In genomic region chr2:85854166-85854509, GRCh38 we compare ENCODE assay signal across 10 cellular contexts. TPM values are rescaled to one million over a fixed set of nuclear protein-coding genes. Genes with fewer than 3 reads are reported as not detected.
A peak's percentile ranks its signal among the peaks of the same experiment; 100 is the strongest.
DNase-seq lines count a peak whose midpoint lies in the region; ATAC-seq and TF ChIP-seq lines count a peak whose summit lies in the region.
"Had no signal": no experiment of that assay in that cellular context is flagged by ENCODE, and none has a peak within 500 bp of the region (broad histone marks: within the 10 kb centered on the region; RNA-seq: fewer than 3 reads in every experiment).

No MANE protein-coding gene starts in this region.

- TF ChIP-seq CTCF in DOHH2 (IDR thresholded peaks at IDR 0.05; ENCODE audit: low read depth, low read length, poor library complexity, severe bottlenecking), result no peak
- TF ChIP-seq CTCF in WTC11 (IDR thresholded peaks at IDR 0.05), result no peak

- ATAC-seq in GM21737 (IDR thresholded peaks at IDR 0.05; ENCODE audit: unreplicated experiment) (peak; percentile 12), WTC11 (peak; percentile 30; the same call in 1 of the 2 replicates)

- H3K27me3 ChIP-seq in DOHH2 (ENCODE audit: control insufficient read depth, low read length), result no peaks in the 10 kb centered on the region
- H3K27me3 ChIP-seq in mucosa of rectum (ENCODE audit: control insufficient read depth in 2 of 2, insufficient read depth in 2 of 2, low read length in 2 of 2), result no peaks in the 10 kb centered on the region
- no peaks in the 10 kb centered on the region for H3K27me3 ChIP-seq in GM23248 (replicated peaks; ENCODE audit: insufficient read depth)

- H3K36me3 ChIP-seq in DOHH2 (ENCODE audit: control insufficient read depth, low read length) (no peaks in the 10 kb centered on the region), mucosa of rectum (ENCODE audit: control insufficient read depth in 2 of 2, insufficient read depth in 2 of 2, low read length in 2 of 2) (no peaks in the 10 kb centered on the region), GM23248 (ENCODE audit: low read depth) (no peaks in the 10 kb centered on the region)

- H4K20me1 ChIP-seq in DOHH2 (ENCODE audit: control insufficient read depth, insufficient read depth, low read depth, low read length), result no peaks in the 10 kb centered on the region
- H4K20me1 ChIP-seq in GM23248 (ENCODE audit: insufficient read depth), result no peaks in the 10 kb centered on the region

- H3K4me3 ChIP-seq in DOHH2 (ENCODE audit: low read length) (peak overlapping the region; percentile 37; the same call in 1 of the 2 replicates), mucosa of rectum (ENCODE audit: low read length in 2 of 2) (peak overlapping the region in 1 of 2 donors; percentile 35), GM23248 (no peak overlapping the region)

- H2AFZ ChIP-seq in GM23248, result no peak overlapping the region

- H3K79me2 ChIP-seq in DOHH2 (ENCODE audit: control insufficient read depth, low read length) (no peaks in the 10 kb centered on the region), GM23248 (ENCODE audit: insufficient read depth) (no peaks in the 10 kb centered on the region)

- in situ Hi-C loops in GM23248 (cut with MboI), result no loop called here

- H3F3A ChIP-seq in DOHH2 (ENCODE audit: control insufficient read depth, insufficient read depth), result no peaks in the 10 kb centered on the region
- H3F3A ChIP-seq in GM23248 (ENCODE audit: insufficient read depth), result peaks cover 17% of the 10 kb centered on the region

- DNase-seq in WTC11 (ENCODE audit: low spot score) (no peak), GM23248 (no peak), NCI-H510A treated with DMSO at 0.1 percent for 48 hours (lab: John Stamatoyannopoulos, UW) (no peak), hippocampal formation (lab: John Stamatoyannopoulos, UW) (no peak), NCI-H187 (lab: John Stamatoyannopoulos, UW) (no peak)
- DNase-seq: stimulated activated CD4-positive, alpha-beta T cell treated with anti-CD3 and anti-CD28 coated beads, Interleukin-4, amount 100 ng/mL, for 4 hours had no signal

- no peaks in the 10 kb centered on the region for H3K4me1 Mint-ChIP-seq in WTC11

- H3K4me2 ChIP-seq in DOHH2 (ENCODE audit: low read length) (peak overlapping the region; percentile 54), GM23248 (ENCODE audit: unreplicated experiment) (no peak overlapping the region)

- H3K27me3 Mint-ChIP-seq in WTC11 (ENCODE audit: low read depth), result no peaks in the 10 kb centered on the region

- H3K9me3 Mint-ChIP-seq in WTC11, result no peaks in the 10 kb centered on the region

- H3K9me3 ChIP-seq in DOHH2 (ENCODE audit: control insufficient read depth, insufficient read depth, low read length), result peaks cover 4% of the 10 kb centered on the region; the same call in 1 of the 2 replicates
- no peaks in the 10 kb centered on the region for H3K9me3 ChIP-seq in mucosa of rectum (ENCODE audit: control insufficient read depth in 2 of 2, low read length in 2 of 2)
- H3K9me3 ChIP-seq in GM23248 (ENCODE audit: low read depth), result no peaks in the 10 kb centered on the region

- peaks cover 18% of the 10 kb centered on the region for H3K4me1 ChIP-seq in DOHH2 (ENCODE audit: control insufficient read depth, low read length)
- peaks cover 0 to 9% of the 10 kb centered on the region in 2 donors for H3K4me1 ChIP-seq in mucosa of rectum (ENCODE audit: control insufficient read depth in 2 of 2, insufficient read depth in 2 of 2, low read length in 2 of 2)
- H3K4me1 ChIP-seq in GM23248 (ENCODE audit: insufficient read depth), result peaks cover 31% of the 10 kb centered on the region

- CTCF ChIA-PET in WTC11 (lab: Charles Lee), result interaction anchor here (1.3 kb wide), 1 partner anchor 37 kb away, joined by 3 read pairs; no protein-coding TSS in a partner anchor

- WGBS in GM23248 (ENCODE audit: low coverage in 1 of 2, low lambda C conversion rate in 2 of 2, missing lambda C conversion rate in 2 of 2), 2 experiments, result 96 to 97% methylated on average over 3 of the region's 3 CpGs

- H3K4me3 Mint-ChIP-seq in WTC11, result no peak overlapping the region

- no peaks in the 10 kb centered on the region for H3K36me3 Mint-ChIP-seq in WTC11

- POLR2A ChIA-PET in WTC11 (lab: Charles Lee), result no interaction called here

- H3K9ac ChIP-seq in mucosa of rectum (ENCODE audit: low read depth in 1 of 2, low read length in 2 of 2) (no peak overlapping the region), GM23248 (no peak overlapping the region)

- H3K27ac ChIP-seq in DOHH2 (ENCODE audit: low read depth, low read length), result no peak overlapping the region
- H3K27ac ChIP-seq in mucosa of rectum (ENCODE audit: low read depth in 2 of 2, low read length in 2 of 2), result peak overlapping the region; percentile 71 to 84
- H3K27ac ChIP-seq in GM23248, result no peak overlapping the region
- H3K27ac ChIP-seq: RWPE1 had no signal

- no peak overlapping the region for H3K27ac Mint-ChIP-seq in WTC11

- no peaks in the 10 kb centered on the region for H3K9me2 ChIP-seq in DOHH2 (replicated peaks; ENCODE audit: control insufficient read depth, low read length)
- H3K9me2 ChIP-seq in GM23248 (ENCODE audit: insufficient read depth), result no peaks in the 10 kb centered on the region

TF ChIP-seq in WTC11, 78 proteins besides CTCF, POLR2A, EP300 and RAD21:
- TF ChIP-seq NFE2L1 (CRISPR knock-in tag; IDR thresholded peaks at IDR 0.05) (no peak), GABPB1 (CRISPR knock-in tag; IDR thresholded peaks at IDR 0.05) (no peak), NFATC4 (CRISPR knock-in tag; IDR thresholded peaks at IDR 0.05) (no peak), ZNF121 (CRISPR knock-in tag; IDR thresholded peaks at IDR 0.05) (no peak), ATF1 (CRISPR knock-in tag; IDR thresholded peaks at IDR 0.05) (no peak), SMAD3 (CRISPR knock-in tag; IDR thresholded peaks at IDR 0.05; ENCODE audit: borderline replicate concordance) (no peak), NFYB (CRISPR knock-in tag; conservative IDR thresholded peaks at IDR 0.05; ENCODE audit: low read depth) (no peak; the same call in 1 of the 2 replicates), ZNF232 (CRISPR knock-in tag; IDR thresholded peaks at IDR 0.05) (no peak), ATF2 (CRISPR knock-in tag; IDR thresholded peaks at IDR 0.05; ENCODE audit: borderline replicate concordance, low read depth) (no peak)
TF ChIP-seq in WTC11: peak in this region for 0.

RNA-seq across cellular contexts. Expression of gene ST3GAL5, which starts 34.7 kb away (rescaled TPM):
- 5.9 to 6.8 TPM (median 6.2 TPM) in 3 replicates for total RNA-seq in WTC11 (2021)
- total RNA-seq in GM23248 (2014; rRNA removed; shearing (Covaris generic)), result 21.0 and 27.2 TPM in 2 replicates
- polyA plus RNA-seq in GM23248 (2016; fragmentation: Nextera tagmentation; extraction: Ambion mirVana), result 16.4 and 18.7 TPM in 2 replicates

Comparison
In these comparisons a context has a peak if more than half of its experiments do, and no peak if none do; other contexts are left out.
1. H3K27ac ChIP-seq: peak in mucosa of rectum (2 of 2); none in DOHH2 (single experiment) and GM23248 (single experiment).